15 cellular contexts compared by ENCODE assay signal in genomic region chr9:96515629-96516470, GRCh38.
DNase-seq lines count a peak whose midpoint lies in the region; ATAC-seq and TF ChIP-seq lines count a peak whose summit lies in the region.
"Had no signal": no experiment of that assay in that cellular context is flagged by ENCODE, and none has a peak within 500 bp of the region (broad histone marks: within the 10 kb centered on the region; RNA-seq: fewer than 3 reads in every experiment).

No MANE protein-coding gene starts in this region.

- H3K4me3 ChIP-seq in fibroblast of lung (replicated peaks in 1 of 4; ENCODE audit: control extremely low read depth in 1 of 4, insufficient read depth in 1 of 4, low read depth in 3 of 4, low read length in 4 of 4), result no peak overlapping the region
- H3K4me3 ChIP-seq in lower lobe of right lung, result no peak overlapping the region
- peak overlapping the region in 1 of 4 donors; percentile 32 for H3K4me3 ChIP-seq in tibial nerve
- H3K4me3 ChIP-seq in adrenal gland, result no peak overlapping the region

- TF ChIP-seq EP300 in tibial nerve (IDR thresholded peaks at IDR 0.05), result peak in 1 of 2 donors; percentile 74

- no peak for TF ChIP-seq CTCF in fibroblast of lung (conservative IDR thresholded peaks at IDR 0.05 in 1 of 2, IDR thresholded peaks at IDR 0.05 in 1 of 2; ENCODE audit: low read depth in 1 of 2, low read length in 2 of 2)
- no peak for TF ChIP-seq CTCF in lower lobe of right lung (IDR thresholded peaks at IDR 0.05)
- no peak for TF ChIP-seq CTCF in tibial nerve (IDR thresholded peaks at IDR 0.05)
- no peak for TF ChIP-seq CTCF in adrenal gland (IDR thresholded peaks at IDR 0.05)

- H3K36me3 ChIP-seq in fibroblast of lung (ENCODE audit: control insufficient read depth, insufficient read depth, low read length) (peaks cover 1% of the 10 kb centered on the region), lower lobe of right lung (peaks cover 8% of the 10 kb centered on the region), tibial nerve (peaks cover 0 to 22% (median 0%) of the 10 kb centered on the region in 3 donors), adrenal gland (replicated peaks in 1 of 2) (no peaks in the 10 kb centered on the region)
- H3K36me3 ChIP-seq: brain microvascular endothelial cell had no signal

- no peaks in the 10 kb centered on the region for H4K20me1 ChIP-seq in fibroblast of lung (ENCODE audit: control insufficient read depth, extremely low read depth, insufficient read depth, low read length)

- no peaks in the 10 kb centered on the region for H3K79me2 ChIP-seq in fibroblast of lung (ENCODE audit: control insufficient read depth, insufficient read depth, low read length)

- 34 to 39% methylated on average over 4 of the region's 4 CpGs for WGBS in tibial nerve, 2 donors
- 61 to 75% (median 72%) methylated on average over 4 of the region's 4 CpGs for WGBS in adrenal gland, 4 donors

- H3K9me3 ChIP-seq in fibroblast of lung (ENCODE audit: control insufficient read depth, insufficient read depth, low read depth, low read length) (no peaks in the 10 kb centered on the region), lower lobe of right lung (no peaks in the 10 kb centered on the region), tibial nerve (no peaks in the 10 kb centered on the region), adrenal gland (replicated peaks in 1 of 3) (no peaks in the 10 kb centered on the region)

- H3K9ac ChIP-seq in fibroblast of lung (ENCODE audit: insufficient read depth, low read length), result peak overlapping the region; percentile 36

- DNase-seq in NCI-H524 treated with DMSO at 0.1 percent for 48 hours (lab: John Stamatoyannopoulos, UW), result peak; percentile 1
- DNase-seq in fibroblast of lung (ENCODE audit: low read depth in 2 of 2), result peak; percentile 64 to 69
- DNase-seq in lower lobe of right lung, result no peak
- peak in 1 of 2 donors; percentile 36 for DNase-seq in tibial nerve (ENCODE audit: low spot score in 2 of 2)
- no peak for DNase-seq in NCI-H226
- DNase-seq in adrenal gland, result no peak
- DNase-seq: activated CD4-positive, alpha-beta T cell treated with anti-CD3 and anti-CD28 coated beads, Interleukin-2, amount 50 U/mL, for 1 hour; activated T-cell treated with anti-CD3 and anti-CD28 coated beads, Interleukin-2, amount 50 U/mL, for 48 hours; brain microvascular endothelial cell; midbrain; NCI-H1417 treated with DMSO at 0.1 percent for 48 hours; NCI-H774; stimulated activated CD4-positive, alpha-beta T cell treated with anti-CD3 and anti-CD28 coated beads, Interleukin-1b, Interleukin-23, amount 100 ng/mL, for 48 hours had no signal

- H3K27me3 ChIP-seq in fibroblast of lung (ENCODE audit: control insufficient read depth, insufficient read depth, low read length) (no peaks in the 10 kb centered on the region), lower lobe of right lung (ENCODE audit: low read depth) (no peaks in the 10 kb centered on the region), tibial nerve (no peaks in the 10 kb centered on the region), adrenal gland (no peaks in the 10 kb centered on the region)
- H3K27me3 ChIP-seq: brain microvascular endothelial cell had no signal

- H3K27ac ChIP-seq in fibroblast of lung (ENCODE audit: insufficient read depth, low read length), result peak overlapping the region; percentile 84
- H3K27ac ChIP-seq in lower lobe of right lung, result peak overlapping the region; percentile 59
- peak overlapping the region; percentile 64 to 92 (median 78) for H3K27ac ChIP-seq in tibial nerve
- peak overlapping the region in 2 of 5 donors; percentile 52 to 72 for H3K27ac ChIP-seq in adrenal gland

- ATAC-seq in lower lobe of right lung (peak; percentile 37 to 56), HG02970 (IDR thresholded peaks at IDR 0.05; ENCODE audit: low FRiP score, unreplicated experiment) (no peak)
- ATAC-seq: stimulated activated effector memory CD8-positive, alpha-beta T cell treated with anti-CD3 and anti-CD28 coated beads, Interleukin-12 subunit alpha, Interleukin-12 subunit beta, amount 100 ng/mL, for 72 hours had no signal

- H3K4me1 ChIP-seq in fibroblast of lung (ENCODE audit: control insufficient read depth, extremely low read depth, insufficient read depth, low read length) (peaks cover 26% of the 10 kb centered on the region), lower lobe of right lung (peaks cover 19% of the 10 kb centered on the region), tibial nerve (peaks cover 0 to 72% (median 25%) of the 10 kb centered on the region in 4 donors), adrenal gland (replicated peaks in 1 of 2) (no peaks in the 10 kb centered on the region)

- intact Hi-C loops in lower lobe of right lung (cut with DNase I) (no loop called here), adrenal gland (cut with DNase I) (no loop called here)

- TF ChIP-seq POLR2A in tibial nerve (IDR thresholded peaks at IDR 0.05) (no peak), adrenal gland (IDR thresholded peaks at IDR 0.05) (no peak)

- H3K4me2 ChIP-seq in fibroblast of lung (ENCODE audit: extremely low read depth, insufficient read depth, low read length), result peak overlapping the region; percentile 61

- no peak overlapping the region for H2AFZ ChIP-seq in fibroblast of lung (ENCODE audit: low read length)

Comparison
In these comparisons a context has a peak if more than half of its experiments do, and no peak if none do; other contexts are left out.
1. DNase-seq: peak in NCI-H524 treated with DMSO at 0.1 percent for 48 hours (single experiment) and fibroblast of lung (2 of 2); none in lower lobe of right lung (single experiment), NCI-H226 (single experiment) and adrenal gland (0 of 7).